In genomic region chr9:99103505-99103904, GRCh38 we compare ENCODE assay signal across 10 cellular contexts. TPM values are rescaled to one million over a fixed set of nuclear protein-coding genes. Genes with fewer than 3 reads are reported as not detected.
A peak's percentile ranks its signal among the peaks of the same experiment; 100 is the strongest.
DNase-seq lines count a peak whose midpoint lies in the region; ATAC-seq, FAIRE-seq and TF ChIP-seq lines count a peak whose summit lies in the region.
"Had no signal": no experiment of that assay in that cellular context is flagged by ENCODE, and none has a peak within 500 bp of the region (broad histone marks: within the 10 kb centered on the region; RNA-seq: fewer than 3 reads in every experiment).

No MANE protein-coding gene starts in this region.

- H3K9me3 ChIP-seq in SK-N-SH, result no peaks in the 10 kb centered on the region
- no peaks in the 10 kb centered on the region for H3K9me3 ChIP-seq in kidney (ENCODE audit: control insufficient read depth in 1 of 2, low read length in 2 of 2)

- H3K9me3 Mint-ChIP-seq in activated naive CD8-positive, alpha-beta T cell treated with anti-CD3 and anti-CD28 coated beads, Interleukin-2, amount 50 U/mL, for 24 hours, result peaks cover 7% of the 10 kb centered on the region
- peaks cover 3% of the 10 kb centered on the region for H3K9me3 Mint-ChIP-seq in stimulated activated effector memory CD8-positive, alpha-beta T cell treated with anti-CD3 and anti-CD28 coated beads, Interleukin-12 subunit alpha, Interleukin-12 subunit beta, amount 100 ng/mL, for 72 hours

- peaks cover 45% of the 10 kb centered on the region for H3K4me1 Mint-ChIP-seq in activated naive CD8-positive, alpha-beta T cell treated with anti-CD3 and anti-CD28 coated beads, Interleukin-2, amount 50 U/mL, for 24 hours
- H3K4me1 Mint-ChIP-seq in stimulated activated effector memory CD8-positive, alpha-beta T cell treated with anti-CD3 and anti-CD28 coated beads, Interleukin-12 subunit alpha, Interleukin-12 subunit beta, amount 100 ng/mL, for 72 hours, result peaks cover 61% of the 10 kb centered on the region

- peaks cover 27% of the 10 kb centered on the region for H4K20me1 ChIP-seq in SK-N-SH (ENCODE audit: insufficient read depth)

- H3K4me3 Mint-ChIP-seq in activated naive CD8-positive, alpha-beta T cell treated with anti-CD3 and anti-CD28 coated beads, Interleukin-2, amount 50 U/mL, for 24 hours, result no peak overlapping the region
- H3K4me3 Mint-ChIP-seq in stimulated activated effector memory CD8-positive, alpha-beta T cell treated with anti-CD3 and anti-CD28 coated beads, Interleukin-12 subunit alpha, Interleukin-12 subunit beta, amount 100 ng/mL, for 72 hours, result peak overlapping the region; percentile 88

- H3F3A ChIP-seq in SK-N-SH (replicated peaks; ENCODE audit: insufficient read depth), result peaks cover 3% of the 10 kb centered on the region

- ATAC-seq in SK-N-SH treated with all-trans-retinoic acid at 6 μM for 48 hours (no peak), GM21619 (IDR thresholded peaks at IDR 0.05; ENCODE audit: unreplicated experiment) (no peak)
- no peak for ATAC-seq in activated naive CD8-positive, alpha-beta T cell treated with anti-CD3 and anti-CD28 coated beads, Interleukin-2, amount 50 U/mL, for 24 hours
- ATAC-seq in stimulated activated effector memory CD8-positive, alpha-beta T cell treated with anti-CD3 and anti-CD28 coated beads, Interleukin-12 subunit alpha, Interleukin-12 subunit beta, amount 100 ng/mL, for 72 hours, result no peak
- ATAC-seq: GM12878 had no signal

- peak overlapping the region; percentile 88 for H3K27ac Mint-ChIP-seq in activated naive CD8-positive, alpha-beta T cell treated with anti-CD3 and anti-CD28 coated beads, Interleukin-2, amount 50 U/mL, for 24 hours
- peak overlapping the region; percentile 95 for H3K27ac Mint-ChIP-seq in stimulated activated effector memory CD8-positive, alpha-beta T cell treated with anti-CD3 and anti-CD28 coated beads, Interleukin-12 subunit alpha, Interleukin-12 subunit beta, amount 100 ng/mL, for 72 hours

- intact Hi-C loops in kidney (cut with DNase I), result no loop called here

- no peaks in the 10 kb centered on the region for H3K27me3 Mint-ChIP-seq in activated naive CD8-positive, alpha-beta T cell treated with anti-CD3 and anti-CD28 coated beads, Interleukin-2, amount 50 U/mL, for 24 hours

- no peak for TF ChIP-seq EP300 in SK-N-SH (IDR thresholded peaks at IDR 0.05; ENCODE audit: borderline replicate concordance in 1 of 2, low read depth in 1 of 2, low read length in 1 of 2)

- no peaks in the 10 kb centered on the region for H3K36me3 ChIP-seq in SK-N-SH (replicated peaks in 1 of 2; ENCODE audit: control insufficient read depth in 1 of 2, insufficient read depth in 2 of 2, low read length in 1 of 2)
- H3K36me3 ChIP-seq in kidney (ENCODE audit: control insufficient read depth in 1 of 2, insufficient read depth in 2 of 2, low read length in 2 of 2), result no peaks in the 10 kb centered on the region

- no peaks in the 10 kb centered on the region for H3K9me2 ChIP-seq in SK-N-SH

- CTCF ChIA-PET in SK-N-SH (lab: Yijun Ruan, JAX), result interaction anchor here (0.7 to 2.0 kb wide), 9 partner anchors 10 to 128 kb away, joined by 3 to 7 read pairs (median 4); no protein-coding TSS in a partner anchor

- H3K27ac ChIP-seq in SK-N-SH (ENCODE audit: low read depth in 2 of 2, low read length in 1 of 2) (no peak overlapping the region), kidney (ENCODE audit: low read depth in 2 of 2, low read length in 2 of 2) (peak overlapping the region in 1 of 2 donors; percentile 66), caudate nucleus (ENCODE audit: low read depth, low read length) (no peak overlapping the region)

- no peaks in the 10 kb centered on the region for H3K27me3 ChIP-seq in SK-N-SH (ENCODE audit: insufficient read depth)

- peaks cover 31% of the 10 kb centered on the region for H3K79me2 ChIP-seq in SK-N-SH (ENCODE audit: insufficient read depth)

- H2AFZ ChIP-seq in SK-N-SH (ENCODE audit: low read depth), result peak overlapping the region; percentile 91; the same call in 1 of the 2 replicates

- no peak for TF ChIP-seq RAD21 in SK-N-SH (IDR thresholded peaks at IDR 0.05; ENCODE audit: low read length)

- TF ChIP-seq CTCF in SK-N-SH (IDR thresholded peaks at IDR 0.05) (no peak), kidney (IDR thresholded peaks at IDR 0.05; ENCODE audit: borderline replicate concordance, extremely low read depth, insufficient read depth) (no peak)

- 95% methylated on average over 6 of the region's 6 CpGs for WGBS in SK-N-SH (ENCODE audit: low lambda C conversion rate)

- DNase-seq in SK-N-SH, result no peak
- no peak for DNase-seq in activated naive CD8-positive, alpha-beta T cell treated with anti-CD3 and anti-CD28 coated beads, Interleukin-2, amount 50 U/mL, for 24 hours
- DNase-seq in kidney, result no peak
- DNase-seq in stimulated activated effector memory CD8-positive, alpha-beta T cell treated with anti-CD3 and anti-CD28 coated beads, Interleukin-12 subunit alpha, Interleukin-12 subunit beta, amount 100 ng/mL, for 72 hours (ENCODE audit: low spot score in 2 of 2), result no peak
- DNase-seq in caudate nucleus (lab: John Stamatoyannopoulos, UW), result no peak
- no peak for DNase-seq in stimulated activated CD4-positive, alpha-beta T cell treated with anti-CD3 and anti-CD28 coated beads, Interleukin-12 subunit alpha, Interleukin-12 subunit beta, amount 100 ng/mL, for 4 hours
- DNase-seq: NCI-H1092 had no signal

- POLR2A ChIA-PET in SK-N-SH (lab: Yijun Ruan, JAX), result no interaction called here

- no peak overlapping the region for H3K4me3 ChIP-seq in SK-N-SH (ENCODE audit: low read depth in 2 of 2, low read length in 1 of 2)
- H3K4me3 ChIP-seq in kidney (ENCODE audit: low read length in 2 of 2), result peak overlapping the region in 1 of 2 donors; percentile 7

- FAIRE-seq in kidney (lab: Jason Lieb, UNC), result no peak
- FAIRE-seq: GM12878 had no signal

- H3K36me3 Mint-ChIP-seq in activated naive CD8-positive, alpha-beta T cell treated with anti-CD3 and anti-CD28 coated beads, Interleukin-2, amount 50 U/mL, for 24 hours (ENCODE audit: low read depth), result no peaks in the 10 kb centered on the region
- H3K36me3 Mint-ChIP-seq in stimulated activated effector memory CD8-positive, alpha-beta T cell treated with anti-CD3 and anti-CD28 coated beads, Interleukin-12 subunit alpha, Interleukin-12 subunit beta, amount 100 ng/mL, for 72 hours, result peaks cover 12% of the 10 kb centered on the region

- H3K4me2 ChIP-seq in SK-N-SH, result no peak overlapping the region

- H3K4me1 ChIP-seq in SK-N-SH (ENCODE audit: control insufficient read depth in 1 of 2, insufficient read depth in 2 of 2, low read depth in 1 of 2, low read length in 1 of 2), result peaks cover 8 to 10% of the 10 kb centered on the region in 2 experiments
- H3K4me1 ChIP-seq in kidney (ENCODE audit: control insufficient read depth in 1 of 2, insufficient read depth in 1 of 2, low read depth in 1 of 2, low read length in 2 of 2), result peaks cover 15 to 22% of the 10 kb centered on the region in 2 donors

- no peak overlapping the region for H3K9ac ChIP-seq in SK-N-SH
- peak overlapping the region; percentile 22 to 51 for H3K9ac ChIP-seq in kidney (ENCODE audit: low read length in 2 of 2)

TF ChIP-seq in SK-N-SH, 30 proteins besides CTCF, POLR2A, EP300 and RAD21 (continues in another document):
- no peak for TF ChIP-seq MEF2A (IDR thresholded peaks at IDR 0.05; ENCODE audit: borderline replicate concordance, low read depth)
- no peak for TF ChIP-seq TAF1 (IDR thresholded peaks at IDR 0.05; ENCODE audit: borderline replicate concordance, low read depth, low read length)
- TF ChIP-seq YY1 (IDR thresholded peaks at IDR 0.05; ENCODE audit: low read depth), result no peak
- TF ChIP-seq ZBTB33 (IDR thresholded peaks at IDR 0.05; ENCODE audit: borderline replicate concordance, low read depth), result no peak
- no peak for TF ChIP-seq JUND (IDR thresholded peaks at IDR 0.05)
- TF ChIP-seq TEAD4 (IDR thresholded peaks at IDR 0.05; ENCODE audit: borderline replicate concordance, insufficient read depth), result no peak

TF ChIP-seq in SK-N-SH treated with all-trans-retinoic acid at 6 μM for 48 hours, 23 proteins besides CTCF, POLR2A, EP300 and RAD21 (continues in another document):
- TF ChIP-seq ZNF70 (CRISPR knock-in tag; IDR thresholded peaks at IDR 0.05) (no peak), OSR1 (CRISPR knock-in tag; IDR thresholded peaks at IDR 0.05) (no peak), BACH2 (CRISPR knock-in tag; IDR thresholded peaks at IDR 0.05; ENCODE audit: borderline replicate concordance) (no peak), ESRRG (CRISPR knock-in tag; IDR thresholded peaks at IDR 0.05) (no peak), ARNTL (CRISPR knock-in tag; IDR thresholded peaks at IDR 0.05; ENCODE audit: borderline replicate concordance, low read depth) (no peak)
- TF ChIP-seq, protein P1, sequence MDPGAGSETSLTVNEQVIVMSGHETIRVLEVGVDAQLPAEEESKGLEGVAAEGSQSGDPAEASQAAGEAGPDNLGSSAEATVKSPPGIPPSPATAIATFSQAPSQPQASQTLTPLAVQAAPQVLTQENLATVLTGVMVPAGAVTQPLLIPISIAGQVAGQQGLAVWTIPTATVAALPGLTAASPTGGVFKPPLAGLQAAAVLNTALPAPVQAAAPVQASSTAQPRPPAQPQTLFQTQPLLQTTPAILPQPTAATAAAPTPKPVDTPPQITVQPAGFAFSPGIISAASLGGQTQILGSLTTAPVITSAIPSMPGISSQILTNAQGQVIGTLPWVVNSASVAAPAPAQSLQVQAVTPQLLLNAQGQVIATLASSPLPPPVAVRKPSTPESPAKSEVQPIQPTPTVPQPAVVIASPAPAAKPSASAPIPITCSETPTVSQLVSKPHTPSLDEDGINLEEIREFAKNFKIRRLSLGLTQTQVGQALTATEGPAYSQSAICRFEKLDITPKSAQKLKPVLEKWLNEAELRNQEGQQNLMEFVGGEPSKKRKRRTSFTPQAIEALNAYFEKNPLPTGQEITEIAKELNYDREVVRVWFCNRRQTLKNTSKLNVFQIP (CRISPR knock-in tag; IDR thresholded peaks at IDR 0.05; ENCODE audit: borderline replicate concordance, low read depth), result no peak

RNA-seq across cellular contexts. Expression of gene TGFBR1, which starts 1.4 kb away (rescaled TPM):
- polyA plus RNA-seq in SK-N-SH (2012; rRNA removed) (15.3 and 28.7 TPM in 2 replicates), kidney (ENCODE audit: insufficient read depth, low read depth, low replicate concordance) (7.9 TPM)
- polyA plus RNA-seq in SK-N-SH (2012; cell fraction: cytosol; rRNA removed), result 15.7 and 16.6 TPM in 2 replicates
- 5.2 and 11.8 TPM in 2 replicates for polyA plus RNA-seq in SK-N-SH (2012; cell fraction: nucleus; rRNA removed)
- 50.8 TPM for total RNA-seq in kidney
